8 cellular contexts compared by ENCODE assay signal in the genomic region with DNA sequence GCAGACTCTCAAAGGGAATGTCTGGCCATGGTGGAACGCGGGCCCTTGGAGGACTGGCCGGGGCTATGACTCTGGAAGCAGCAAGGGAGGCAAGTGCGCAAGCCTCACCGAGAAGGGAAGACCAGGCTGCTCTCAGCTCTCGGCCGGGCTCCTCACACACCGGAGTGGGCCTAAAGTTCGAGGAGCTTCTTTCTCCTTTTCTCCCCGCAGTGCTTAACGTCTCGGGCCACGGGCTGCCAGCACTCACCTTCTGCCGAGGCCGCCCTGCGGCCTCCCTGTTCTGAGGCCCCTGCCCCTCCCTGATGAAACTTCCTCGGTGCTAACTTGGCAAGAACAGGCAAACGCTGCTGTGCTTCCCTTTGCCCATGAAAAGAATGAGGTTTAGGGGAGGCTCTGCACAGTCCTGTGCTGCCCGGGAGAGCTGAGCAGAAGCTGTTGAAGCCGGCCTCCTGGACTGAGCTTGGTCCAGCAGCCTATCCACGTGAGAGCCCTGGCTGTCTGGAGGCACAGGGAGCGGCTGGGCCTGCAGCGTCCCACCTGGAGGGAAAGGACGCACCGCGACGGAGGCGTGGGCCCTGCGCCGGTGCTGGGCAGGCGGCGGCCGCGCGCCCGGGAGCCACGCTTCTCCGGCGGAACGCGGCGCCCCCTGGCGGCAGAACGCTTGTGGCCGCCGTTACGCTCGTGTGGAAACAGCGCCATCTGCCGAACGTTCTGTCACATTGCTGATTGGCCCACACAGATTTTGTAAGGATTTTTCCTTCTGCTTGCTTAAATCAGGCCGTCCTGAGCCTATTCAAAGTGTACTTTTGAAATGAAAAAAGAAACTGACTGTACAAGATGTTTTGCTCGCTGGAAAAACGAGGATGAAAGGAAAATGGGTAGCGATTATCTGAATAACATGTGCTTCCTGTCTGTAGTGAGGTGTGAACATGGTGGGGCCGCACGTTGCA.
A peak's percentile ranks its signal among the peaks of the same experiment; 100 is the strongest.
DNase-seq lines count a peak whose midpoint lies in the region; ATAC-seq and TF ChIP-seq lines count a peak whose summit lies in the region.

No MANE protein-coding gene starts in this region.

- POLR2A ChIA-PET in OCI-LY7 (lab: Charles Lee) = no interaction called here

- DNase-seq in D341Med (ENCODE audit: low spot score) (peak; percentile 89), GM20000 (ENCODE audit: low spot score) (peak; percentile 77), HL-60 (ENCODE audit: low read depth in 1 of 2, low spot score in 1 of 2) (peak; percentile 57 to 70), OCI-LY7 (ENCODE audit: low spot score) (peak; percentile 75), fibroblast of lung (ENCODE audit: low read depth in 2 of 2) (peak; percentile 54 to 76)
- peak; percentile 75 for DNase-seq in activated T-cell treated with anti-CD3 and anti-CD28 coated beads, Interleukin-2, amount 50 U/mL, for 4 hours
- peak; percentile 73 for DNase-seq in natural killer cell treated with Interleukin-12 subunit alpha and Interleukin-12 subunit beta and Interleukin-15 and Interleukin-18, amount 100 ng/mL, for 72 hours (ENCODE audit: low spot score)
- DNase-seq in stimulated activated naive CD4-positive, alpha-beta T cell (lab: John Stamatoyannopoulos, UW) = peak; percentile 54 to 90 (median 68)

- no peak overlapping the region for H3K27ac Mint-ChIP-seq in natural killer cell treated with Interleukin-12 subunit alpha and Interleukin-12 subunit beta and Interleukin-15 and Interleukin-18, amount 100 ng/mL, for 72 hours

- H3K27me3 ChIP-seq in HL-60 (ENCODE audit: insufficient read depth, poor library complexity, severe bottlenecking) (peaks cover 11% of the 10 kb centered on the region), fibroblast of lung (ENCODE audit: control insufficient read depth, insufficient read depth, low read length) (no peaks in the 10 kb centered on the region)

- H3K36me3 ChIP-seq in OCI-LY7 (ENCODE audit: insufficient read depth, low read length) (no peaks in the 10 kb centered on the region), fibroblast of lung (ENCODE audit: control insufficient read depth, insufficient read depth, low read length) (no peaks in the 10 kb centered on the region)

- no peaks in the 10 kb centered on the region for H4K20me1 ChIP-seq in OCI-LY7 (ENCODE audit: insufficient read depth, low read length)
- H4K20me1 ChIP-seq in fibroblast of lung (ENCODE audit: control insufficient read depth, extremely low read depth, insufficient read depth, low read length) = no peaks in the 10 kb centered on the region

- no peaks in the 10 kb centered on the region for H3K79me2 ChIP-seq in OCI-LY7 (ENCODE audit: insufficient read depth, low read depth, low read length)
- no peaks in the 10 kb centered on the region for H3K79me2 ChIP-seq in fibroblast of lung (ENCODE audit: control insufficient read depth, insufficient read depth, low read length)

- H2AFZ ChIP-seq in OCI-LY7 (ENCODE audit: low read length) (no peak overlapping the region), fibroblast of lung (ENCODE audit: low read length) (peak overlapping the region; percentile 86)

- intact Hi-C loops in OCI-LY7 (cut with micrococcal nuclease; ENCODE audit: unreplicated experiment) = loop anchor here (1.0 to 5.0 kb wide), 2 partner anchors 386 to 633 kb away; no protein-coding TSS in a partner anchor

- peaks cover 4% of the 10 kb centered on the region for H3K9me3 Mint-ChIP-seq in activated T-cell treated with anti-CD3 and anti-CD28 coated beads, Interleukin-2, amount 50 U/mL, for 4 hours
- no peaks in the 10 kb centered on the region for H3K9me3 Mint-ChIP-seq in natural killer cell treated with Interleukin-12 subunit alpha and Interleukin-12 subunit beta and Interleukin-15 and Interleukin-18, amount 100 ng/mL, for 72 hours

- H3K4me1 Mint-ChIP-seq in activated T-cell treated with anti-CD3 and anti-CD28 coated beads, Interleukin-2, amount 50 U/mL, for 4 hours (ENCODE audit: low read depth) = peaks cover 2% of the 10 kb centered on the region
- no peaks in the 10 kb centered on the region for H3K4me1 Mint-ChIP-seq in natural killer cell treated with Interleukin-12 subunit alpha and Interleukin-12 subunit beta and Interleukin-15 and Interleukin-18, amount 100 ng/mL, for 72 hours (ENCODE audit: low read depth in 2 of 2)

- peaks cover 4% of the 10 kb centered on the region for H3K36me3 Mint-ChIP-seq in activated T-cell treated with anti-CD3 and anti-CD28 coated beads, Interleukin-2, amount 50 U/mL, for 4 hours (ENCODE audit: insufficient read depth)
- H3K36me3 Mint-ChIP-seq in natural killer cell treated with Interleukin-12 subunit alpha and Interleukin-12 subunit beta and Interleukin-15 and Interleukin-18, amount 100 ng/mL, for 72 hours = no peaks in the 10 kb centered on the region

- H3K9ac ChIP-seq in fibroblast of lung (ENCODE audit: insufficient read depth, low read length) = no peak overlapping the region

- TF ChIP-seq CTCF in GM20000 (IDR thresholded peaks at IDR 0.05; ENCODE audit: extremely low read depth, missing control alignments) (peak; percentile 98), HL-60 (IDR thresholded peaks at IDR 0.05; ENCODE audit: insufficient read depth, low read length) (peak; percentile 94), OCI-LY7 (conservative IDR thresholded peaks at IDR 0.05; ENCODE audit: low read length) (peak; percentile 93), fibroblast of lung (conservative IDR thresholded peaks at IDR 0.05 in 1 of 2, IDR thresholded peaks at IDR 0.05 in 1 of 2; ENCODE audit: low read depth in 1 of 2, low read length in 2 of 2) (peak; percentile 83)

- H3K27ac ChIP-seq in HL-60 (replicated peaks) (no peak overlapping the region), OCI-LY7 (ENCODE audit: low read depth, low read length, poor library complexity, severe bottlenecking) (no peak overlapping the region), fibroblast of lung (ENCODE audit: insufficient read depth, low read length) (no peak overlapping the region)

- H3K4me3 Mint-ChIP-seq in activated T-cell treated with anti-CD3 and anti-CD28 coated beads, Interleukin-2, amount 50 U/mL, for 4 hours = peak overlapping the region; percentile 61
- H3K4me3 Mint-ChIP-seq in natural killer cell treated with Interleukin-12 subunit alpha and Interleukin-12 subunit beta and Interleukin-15 and Interleukin-18, amount 100 ng/mL, for 72 hours = no peak overlapping the region

- no TSS peak for BruUV-seq in OCI-LY7 (replicated peaks; lab: Mats Ljungman, UMichigan)

- CTCF ChIA-PET in OCI-LY7 (lab: Charles Lee; ENCODE audit: unreplicated experiment) = interaction anchor here (0.6 kb wide), 1 partner anchor 130 kb away, joined by 3 read pairs; no protein-coding TSS in a partner anchor

- H3K27me3 Mint-ChIP-seq in activated T-cell treated with anti-CD3 and anti-CD28 coated beads, Interleukin-2, amount 50 U/mL, for 4 hours (ENCODE audit: low read depth) = peaks cover 6% of the 10 kb centered on the region
- H3K27me3 Mint-ChIP-seq in natural killer cell treated with Interleukin-12 subunit alpha and Interleukin-12 subunit beta and Interleukin-15 and Interleukin-18, amount 100 ng/mL, for 72 hours = peaks cover 31 to 35% of the 10 kb centered on the region in 2 donors

- H3K4me3 ChIP-seq in HL-60 (replicated peaks; ENCODE audit: insufficient read depth, low read length) (no peak overlapping the region), OCI-LY7 (ENCODE audit: low read depth, low read length, poor library complexity, severe bottlenecking) (no peak overlapping the region), fibroblast of lung (replicated peaks in 1 of 4; ENCODE audit: control extremely low read depth in 1 of 4, insufficient read depth in 1 of 4, low read depth in 3 of 4, low read length in 4 of 4) (peak overlapping the region in 1 of 4 experiments; percentile 32)

- H3K4me2 ChIP-seq in OCI-LY7 (ENCODE audit: low read length) (no peak overlapping the region), fibroblast of lung (ENCODE audit: extremely low read depth, insufficient read depth, low read length) (peak overlapping the region; percentile 59)

- H3K9me3 ChIP-seq in OCI-LY7 (ENCODE audit: low read length) = no peaks in the 10 kb centered on the region
- no peaks in the 10 kb centered on the region for H3K9me3 ChIP-seq in fibroblast of lung (ENCODE audit: control insufficient read depth, insufficient read depth, low read depth, low read length)

- H3K4me1 ChIP-seq in OCI-LY7 (ENCODE audit: insufficient read depth, low read length, poor library complexity, severe bottlenecking) (no peaks in the 10 kb centered on the region), fibroblast of lung (ENCODE audit: control insufficient read depth, extremely low read depth, insufficient read depth, low read length) (no peaks in the 10 kb centered on the region)

- ATAC-seq in activated T-cell treated with anti-CD3 and anti-CD28 coated beads, Interleukin-2, amount 50 U/mL, for 4 hours = peak; percentile 93
- ATAC-seq in natural killer cell treated with Interleukin-12 subunit alpha and Interleukin-12 subunit beta and Interleukin-15 and Interleukin-18, amount 100 ng/mL, for 72 hours = peak; percentile 86 to 89

- no peaks in the 10 kb centered on the region for H3K9me2 ChIP-seq in OCI-LY7 (ENCODE audit: insufficient read depth, low read length)
